17 cellular contexts compared by ENCODE assay signal in the genomic region with DNA sequence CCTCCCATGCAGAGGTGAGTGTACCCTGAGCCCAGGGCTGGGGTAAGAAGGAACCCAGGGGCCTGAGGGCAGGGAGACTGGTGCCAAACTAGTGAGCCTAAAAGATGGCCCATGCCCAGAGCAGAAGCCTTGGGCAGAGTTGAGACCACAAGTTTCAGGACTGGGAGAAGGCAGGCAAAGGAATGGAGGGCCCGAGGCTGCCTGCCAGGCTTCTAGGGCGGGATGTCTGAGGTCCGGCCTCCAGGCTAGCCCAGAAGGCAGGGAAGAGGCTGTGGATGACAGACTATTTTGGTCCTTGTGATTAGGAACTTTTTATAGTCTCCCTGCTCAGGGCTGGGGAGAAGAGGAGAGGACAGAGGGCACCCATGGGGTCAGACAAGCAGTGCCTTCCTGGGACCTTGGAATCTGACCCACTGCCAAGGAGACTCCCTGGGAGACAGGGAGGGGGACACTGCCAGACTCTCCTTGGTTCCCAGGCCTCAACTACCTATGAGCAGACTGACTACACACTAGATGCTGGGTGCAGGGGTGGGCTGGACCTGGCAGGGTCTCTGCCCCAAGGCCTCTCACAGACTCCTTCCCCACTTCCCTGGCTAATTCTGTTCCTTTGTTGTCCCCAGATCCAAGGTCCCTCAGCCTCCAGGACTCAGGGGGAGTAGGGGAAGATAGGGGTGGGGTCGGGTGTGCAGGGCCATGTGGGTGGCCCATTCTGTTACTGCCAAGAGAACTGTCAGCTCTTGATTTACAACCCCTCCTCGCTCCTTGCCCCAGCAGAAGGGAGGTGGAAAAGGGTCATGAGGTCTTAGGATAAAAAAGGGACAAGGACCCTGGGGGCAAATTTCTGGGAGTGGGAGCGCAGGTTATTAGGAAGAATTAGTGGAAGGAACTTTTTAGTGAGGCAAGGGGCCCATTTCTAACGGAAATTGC. TPM values are rescaled to one million over a fixed set of nuclear protein-coding genes. Genes with fewer than 3 reads are reported as not detected.
A peak's percentile ranks its signal among the peaks of the same experiment; 100 is the strongest.
DNase-seq lines count a peak whose midpoint lies in the region; ATAC-seq and TF ChIP-seq lines count a peak whose summit lies in the region.
"Had no signal": no experiment of that assay in that cellular context is flagged by ENCODE, and none has a peak within 500 bp of the region (broad histone marks: within the 10 kb centered on the region; RNA-seq: fewer than 3 reads in every experiment).

No MANE protein-coding gene starts in this region.

- H3K27ac Mint-ChIP-seq in endothelial cell (ENCODE audit: unreplicated experiment): peak overlapping the region; percentile 52
- H3K27ac Mint-ChIP-seq: activated CD8-positive, alpha-beta T cell treated with anti-CD3 and anti-CD28 coated beads for 36 hours; activated naive CD4-positive, alpha-beta T cell treated with anti-CD3 and anti-CD28 coated beads, Interleukin-2, amount 50 U/mL, for 24 hours; CD4-positive, CD25-positive, alpha-beta regulatory T cell had no signal

- peak overlapping the region; percentile 40 for H3K9ac ChIP-seq in HUES6 (ENCODE audit: low read length)

- H3K9me3 ChIP-seq in HUES6 (ENCODE audit: control insufficient read depth, insufficient read depth, low read depth, low read length) (no peaks in the 10 kb centered on the region), lung (ENCODE audit: control insufficient read depth in 2 of 2, insufficient read depth in 1 of 2, low read length in 1 of 2) (no peaks in the 10 kb centered on the region), suprapubic skin (no peaks in the 10 kb centered on the region)
- H3K9me3 ChIP-seq: ovary had no signal

- peaks cover 3% of the 10 kb centered on the region for H3K36me3 Mint-ChIP-seq in endothelial cell (ENCODE audit: low read depth, unreplicated experiment)
- H3K36me3 Mint-ChIP-seq: activated naive CD4-positive, alpha-beta T cell treated with anti-CD3 and anti-CD28 coated beads, Interleukin-2, amount 50 U/mL, for 24 hours; CD4-positive, CD25-positive, alpha-beta regulatory T cell had no signal

- no peak for TF ChIP-seq EP300 in suprapubic skin (IDR thresholded peaks at IDR 0.05)

- peak overlapping the region; percentile 38; the same call in 1 of the 2 replicates for H3K4me3 ChIP-seq in HUES6 (ENCODE audit: low read depth, low read length)
- H3K4me3 ChIP-seq in lung: peak overlapping the region; percentile 2
- peak overlapping the region; percentile 65 for H3K4me3 ChIP-seq in suprapubic skin
- H3K4me3 ChIP-seq: ovary had no signal

- no peak for DNase-seq in endothelial cell (ENCODE audit: low spot score)
- DNase-seq in lung (ENCODE audit: low spot score): no peak
- no peak for DNase-seq in suprapubic skin (ENCODE audit: low spot score in 2 of 2)
- DNase-seq in NCI-H526 (lab: John Stamatoyannopoulos, UW): no peak
- no peak for DNase-seq in substantia nigra (lab: John Stamatoyannopoulos, UW)
- DNase-seq: activated CD8-positive, alpha-beta T cell treated with anti-CD3 and anti-CD28 coated beads for 36 hours; CD4-positive, CD25-positive, alpha-beta regulatory T cell; foreskin fibroblast; PC-3; stimulated activated CD4-positive, alpha-beta T cell treated with anti-CD3 and anti-CD28 coated beads, Interleukin-2, amount 100 ng/mL, for 48 hours; stimulated activated naive CD4-positive, alpha-beta T cell treated with Interleukin-2 at 50 U/mL for 16 hours had no signal

- H3K27me3 ChIP-seq in HUES6 (ENCODE audit: control insufficient read depth, insufficient read depth, low read length): peaks cover 94% of the 10 kb centered on the region
- no peaks in the 10 kb centered on the region for H3K27me3 ChIP-seq in lung (ENCODE audit: control insufficient read depth, insufficient read depth)
- peaks cover 38% of the 10 kb centered on the region for H3K27me3 ChIP-seq in suprapubic skin
- H3K27me3 ChIP-seq: ovary had no signal

- peaks cover 19% of the 10 kb centered on the region for H3K27me3 Mint-ChIP-seq in endothelial cell (ENCODE audit: unreplicated experiment)

- TF ChIP-seq CTCF in endothelial cell (IDR thresholded peaks at IDR 0.05; ENCODE audit: unreplicated experiment): no peak
- TF ChIP-seq CTCF in lung (IDR thresholded peaks at IDR 0.05; ENCODE audit: control extremely low read depth, extremely low read depth): no peak
- no peak for TF ChIP-seq CTCF in suprapubic skin (IDR thresholded peaks at IDR 0.05)

- H3K4me1 Mint-ChIP-seq in endothelial cell (ENCODE audit: unreplicated experiment): peaks cover 58% of the 10 kb centered on the region

- ATAC-seq in lung (ENCODE audit: insufficient read depth, low FRiP score) (no peak), HG03025 (IDR thresholded peaks at IDR 0.05; ENCODE audit: low FRiP score, unreplicated experiment) (no peak), GM21528 (IDR thresholded peaks at IDR 0.05; ENCODE audit: low FRiP score, unreplicated experiment) (no peak)
- ATAC-seq: activated CD8-positive, alpha-beta T cell treated with anti-CD3 and anti-CD28 coated beads for 36 hours; PC-3 had no signal

- H3K36me3 ChIP-seq in HUES6 (ENCODE audit: control insufficient read depth, insufficient read depth, low read length) (no peaks in the 10 kb centered on the region), lung (ENCODE audit: control insufficient read depth in 2 of 2, insufficient read depth in 2 of 2, low read length in 2 of 2) (no peaks in the 10 kb centered on the region), suprapubic skin (no peaks in the 10 kb centered on the region)
- H3K36me3 ChIP-seq: ovary had no signal

- H3K4me3 Mint-ChIP-seq in endothelial cell (ENCODE audit: unreplicated experiment): peak overlapping the region; percentile 92
- H3K4me3 Mint-ChIP-seq: activated CD8-positive, alpha-beta T cell treated with anti-CD3 and anti-CD28 coated beads for 36 hours; activated naive CD4-positive, alpha-beta T cell treated with anti-CD3 and anti-CD28 coated beads, Interleukin-2, amount 50 U/mL, for 24 hours had no signal

- peaks cover 56% of the 10 kb centered on the region for H3K4me1 ChIP-seq in HUES6 (ENCODE audit: control insufficient read depth, insufficient read depth, low read length)
- H3K4me1 ChIP-seq in lung (ENCODE audit: control insufficient read depth in 2 of 2, insufficient read depth in 2 of 2, low read length in 2 of 2): peaks cover 0 to 12% of the 10 kb centered on the region in 2 donors
- H3K4me1 ChIP-seq in suprapubic skin: peaks cover 23% of the 10 kb centered on the region

- H3K27ac ChIP-seq in HUES6 (ENCODE audit: low read depth, low read length) (no peak overlapping the region), lung (ENCODE audit: low read depth in 1 of 2, low read length in 1 of 2) (peak overlapping the region; percentile 57 to 86), suprapubic skin (no peak overlapping the region), substantia nigra (ENCODE audit: low read depth, low read length, poor library complexity, severe bottlenecking) (no peak overlapping the region)
- H3K27ac ChIP-seq: HL-60, ovary had no signal

- 66 to 72% methylated on average over 7 of the region's 7 CpGs for WGBS in lung, 2 donors
- WGBS in suprapubic skin: 55% methylated on average over 7 of the region's 7 CpGs

- no peak for TF ChIP-seq POLR2A in suprapubic skin (IDR thresholded peaks at IDR 0.05)

- no peaks in the 10 kb centered on the region for H3K9me3 Mint-ChIP-seq in endothelial cell (ENCODE audit: unreplicated experiment)
- H3K9me3 Mint-ChIP-seq: activated CD8-positive, alpha-beta T cell treated with anti-CD3 and anti-CD28 coated beads for 36 hours; activated naive CD4-positive, alpha-beta T cell treated with anti-CD3 and anti-CD28 coated beads, Interleukin-2, amount 50 U/mL, for 24 hours; CD4-positive, CD25-positive, alpha-beta regulatory T cell had no signal

RNA-seq across cellular contexts. Expression of gene FAM110D, which starts 0.5 kb away (rescaled TPM):
- 13.5 TPM for total RNA-seq in endothelial cell (ENCODE audit: unreplicated experiment)
- total RNA-seq in lung: 1 to 10 TPM; 1.1 to 3.2 TPM
- polyA plus RNA-seq in lung: 1 to 10 TPM; 3.1 to 3.4 TPM
- 1 to 10 TPM; 2.4 to 3.6 (median 2.7) TPM for total RNA-seq in suprapubic skin
- total RNA-seq: activated CD8-positive, alpha-beta T cell treated with anti-CD3 and anti-CD28 coated beads for 36 hours; CD4-positive, CD25-positive, alpha-beta regulatory T cell; PC-3 had no signal
- polyA plus RNA-seq: CD4-positive, CD25-positive, alpha-beta regulatory T cell had no signal

RNA-seq across cellular contexts. Expression of gene C1orf232, which starts 9.4 kb away (rescaled TPM):
- total RNA-seq in endothelial cell (ENCODE audit: unreplicated experiment) (not detected), lung (not detected), suprapubic skin (not detected)
- polyA plus RNA-seq in lung: not detected
- total RNA-seq: activated CD8-positive, alpha-beta T cell treated with anti-CD3 and anti-CD28 coated beads for 36 hours; CD4-positive, CD25-positive, alpha-beta regulatory T cell; ovary; PC-3 had no signal
- polyA plus RNA-seq: CD4-positive, CD25-positive, alpha-beta regulatory T cell; ovary had no signal

RNA-seq across cellular contexts. Expression of gene ZNF593, which starts 10.3 kb away (rescaled TPM):
- 17.9 TPM for total RNA-seq in endothelial cell (ENCODE audit: unreplicated experiment)
- total RNA-seq in lung: 10 to 100 TPM; 19.7 to 32.8 TPM
- polyA plus RNA-seq in lung: 100 to 1,000 TPM in 1 of 2 donors, 10 to 100 TPM in 1; 90.4 to 140 TPM
- 10 to 100 TPM; 15.3 to 53.4 (median 28.3) TPM for total RNA-seq in suprapubic skin

RNA-seq across cellular contexts. Expression of gene ZNF593OS, which starts 12.3 kb away (rescaled TPM):
- total RNA-seq in endothelial cell (ENCODE audit: unreplicated experiment): not detected
- total RNA-seq in lung: not detected
- under 1 TPM; 0.29 to 0.65 TPM for polyA plus RNA-seq in lung
- total RNA-seq in suprapubic skin: not detected
- total RNA-seq: activated CD8-positive, alpha-beta T cell treated with anti-CD3 and anti-CD28 coated beads for 36 hours; CD4-positive, CD25-positive, alpha-beta regulatory T cell; ovary; PC-3 had no signal

RNA-seq across cellular contexts. Expression of gene CNKSR1, which starts 17.9 kb away (rescaled TPM):
- total RNA-seq in endothelial cell (ENCODE audit: unreplicated experiment): 10.0 TPM
- 10 to 100 TPM; 29.9 to 34.7 TPM for total RNA-seq in lung
- polyA plus RNA-seq in lung: 10 to 100 TPM; 10.8 to 26.7 TPM
- 10 to 100 TPM; 45.6 to 91.2 (median 53.7) TPM for total RNA-seq in suprapubic skin

Comparison
In these comparisons a context has a peak if more than half of its experiments do, and no peak if none do; other contexts are left out.
1. H3K27ac ChIP-seq: peak in lung (2 of 2); none in HUES6 (single experiment), suprapubic skin (single experiment) and substantia nigra (single experiment).
2. H3K4me3 ChIP-seq: peak in every context shown above with its lines; median percentile 65 in suprapubic skin; 38 in HUES6; 2 in lung.